Comparison of ENCODE assay signal across 8 cellular contexts in genomic region chr7:139231513-139232376, GRCh38. TPM values are rescaled to one million over a fixed set of nuclear protein-coding genes. Genes with fewer than 3 reads are reported as not detected.
DNase-seq lines count a peak whose midpoint lies in the region; ATAC-seq and TF ChIP-seq lines count a peak whose summit lies in the region.

No MANE protein-coding gene starts in this region.

- H3K36me3 ChIP-seq in HUES6 (ENCODE audit: control insufficient read depth, insufficient read depth, low read length): 0 out of 2 replicates have a peak, but pooled peaks cover under 1% of the 10 kb centered on the region
- no peaks in the 10 kb centered on the region for H3K36me3 ChIP-seq in WERI-Rb-1
- no peaks in the 10 kb centered on the region for H3K36me3 ChIP-seq in liver (ENCODE audit: control insufficient read depth in 4 of 4, insufficient read depth in 3 of 4, low read depth in 1 of 4, low read length in 3 of 4)

- H3K4me3 ChIP-seq in HUES6 (ENCODE audit: low read depth, low read length): peak overlapping the region; percentile 98
- peak overlapping the region; percentile 87 for H3K4me3 ChIP-seq in WERI-Rb-1 (ENCODE audit: low read depth, low read length)
- peak overlapping the region; percentile 78 for H3K4me3 ChIP-seq in choroid plexus epithelial cell (ENCODE audit: low read depth, low read length)
- peak overlapping the region; percentile 93 to 99 (median 95) for H3K4me3 ChIP-seq in liver (ENCODE audit: low read depth in 1 of 3, low read length in 3 of 3)

- H3K4me1 ChIP-seq in HUES6 (ENCODE audit: control insufficient read depth, insufficient read depth, low read length) (peaks cover 9% of the 10 kb centered on the region), liver (ENCODE audit: control insufficient read depth in 4 of 4, insufficient read depth in 4 of 4, low read length in 3 of 4) (peaks cover 0 to 21% (median 16%) of the 10 kb centered on the region in 4 donors)

- TF ChIP-seq CTCF in WERI-Rb-1 (IDR thresholded peaks at IDR 0.05; ENCODE audit: low read depth, low read length) (no peak), choroid plexus epithelial cell (conservative IDR thresholded peaks at IDR 0.05; ENCODE audit: low read depth, low read length) (no peak), liver (IDR thresholded peaks at IDR 0.05; ENCODE audit: low read depth, low read length, missing input control) (no peak)

- peak; percentile 26 for ATAC-seq in GM21447 (IDR thresholded peaks at IDR 0.05; ENCODE audit: unreplicated experiment)

- peak; percentile 52 for DNase-seq in EH (ENCODE audit: low read depth)
- peak; percentile 29 for DNase-seq in WERI-Rb-1
- peak; percentile 43 for DNase-seq in choroid plexus epithelial cell (ENCODE audit: low read depth)
- DNase-seq in stimulated activated CD8-positive, alpha-beta memory T cell treated with anti-CD3 and anti-CD28 coated beads, Interleukin-12 subunit alpha, Interleukin-12 subunit beta, amount 100 ng/mL, for 4 hours (ENCODE audit: low read depth): peak; percentile 1
- DNase-seq in SHP77 treated with DMSO at 0.1 percent for 48 hours (lab: John Stamatoyannopoulos, UW): no peak

- peak overlapping the region; percentile 67; the same call in 1 of the 2 replicates for H3K27ac ChIP-seq in HUES6 (ENCODE audit: low read depth, low read length)
- peak overlapping the region; percentile 85 for H3K27ac ChIP-seq in WERI-Rb-1
- H3K27ac ChIP-seq in liver (ENCODE audit: low read depth in 1 of 2, low read length in 2 of 2): peak overlapping the region; percentile 91 to 97

- H3K9me3 ChIP-seq in HUES6 (ENCODE audit: control insufficient read depth, insufficient read depth, low read depth, low read length): no peaks in the 10 kb centered on the region
- H3K9me3 ChIP-seq in WERI-Rb-1 (ENCODE audit: severe bottlenecking): no peaks in the 10 kb centered on the region
- no peaks in the 10 kb centered on the region for H3K9me3 ChIP-seq in liver (ENCODE audit: control insufficient read depth in 4 of 4, low read length in 3 of 4)

- H3K9ac ChIP-seq in HUES6 (ENCODE audit: low read length): peak overlapping the region; percentile 92
- H3K9ac ChIP-seq in liver (ENCODE audit: low read depth in 1 of 2, low read length in 2 of 2): peak overlapping the region; percentile 64 to 84

- under 1% methylated on average over 101 of the region's 101 CpGs for WGBS in liver

- TF ChIP-seq RAD21 in liver (IDR thresholded peaks at IDR 0.05): no peak

- no peaks in the 10 kb centered on the region for H3K27me3 ChIP-seq in HUES6 (ENCODE audit: control insufficient read depth, insufficient read depth, low read length)
- no peaks in the 10 kb centered on the region for H3K27me3 ChIP-seq in WERI-Rb-1 (ENCODE audit: insufficient read depth, low read depth, severe bottlenecking)
- no peaks in the 10 kb centered on the region for H3K27me3 ChIP-seq in liver (ENCODE audit: control insufficient read depth in 4 of 4, insufficient read depth in 4 of 4, low read length in 3 of 4)

TF ChIP-seq in liver, 16 proteins besides CTCF, POLR2A, EP300 and RAD21:
- no peak for TF ChIP-seq TAF1 (conservative IDR thresholded peaks at IDR 0.05)
- no peak for TF ChIP-seq MAX (IDR thresholded peaks at IDR 0.05)
- TF ChIP-seq EGR1 (IDR thresholded peaks at IDR 0.05; ENCODE audit: low read depth in 2 of 2): no peak
- TF ChIP-seq REST (IDR thresholded peaks at IDR 0.05): no peak
- no peak for TF ChIP-seq GABPA (IDR thresholded peaks at IDR 0.05 in 1 of 2, conservative IDR thresholded peaks at IDR 0.05 in 1 of 2)
- no peak for TF ChIP-seq ZBTB33 (IDR thresholded peaks at IDR 0.05)
- TF ChIP-seq FOXA2 (IDR thresholded peaks at IDR 0.05): no peak
- TF ChIP-seq HNF4A (conservative IDR thresholded peaks at IDR 0.05): no peak
- TF ChIP-seq JUND (IDR thresholded peaks at IDR 0.05): no peak
- TF ChIP-seq SP1 (IDR thresholded peaks at IDR 0.05): no peak
- no peak for TF ChIP-seq RXRA (IDR thresholded peaks at IDR 0.05)
- no peak for TF ChIP-seq NR2F2 (IDR thresholded peaks at IDR 0.05)
- TF ChIP-seq ATF3 (IDR thresholded peaks at IDR 0.05): no peak
- no peak for TF ChIP-seq FOXA1 (IDR thresholded peaks at IDR 0.05)
- TF ChIP-seq HNF4G (IDR thresholded peaks at IDR 0.05): no peak
- TF ChIP-seq YY1 (IDR thresholded peaks at IDR 0.05): no peak

RNA-seq across cellular contexts. Expression of gene UBN2, which starts 0.7 kb away (rescaled TPM):
- 1 to 10 TPM; 8.3 to 9.1 TPM for total RNA-seq in liver
- 1 to 10 TPM; 1.1 to 1.3 TPM for polyA plus RNA-seq in liver
